In the genomic region with DNA sequence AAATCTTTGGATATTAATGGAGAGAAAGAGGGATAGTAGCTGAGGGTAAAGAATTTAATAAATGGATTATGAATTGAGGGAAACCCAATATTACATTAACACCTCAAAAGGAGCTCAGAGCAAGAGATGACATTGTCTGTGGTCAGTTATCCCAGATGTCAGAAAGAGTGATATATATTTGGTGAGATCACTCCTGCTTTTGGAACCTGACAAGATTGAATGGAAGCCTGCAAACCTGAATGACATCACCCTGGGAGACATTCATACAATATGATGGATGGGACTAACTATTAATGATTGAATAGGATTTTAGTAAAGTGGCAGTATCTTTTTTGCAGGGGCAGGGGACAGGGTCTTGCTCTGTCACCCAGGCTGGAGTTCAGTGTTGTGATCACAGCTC, we compare ENCODE assay signal across 12 cellular contexts. TPM values are rescaled to one million over a fixed set of nuclear protein-coding genes. Genes with fewer than 3 reads are reported as not detected.
"Had no signal": no experiment of that assay in that cellular context is flagged by ENCODE, and none has a peak within 500 bp of the region (broad histone marks: within the 10 kb centered on the region; RNA-seq: fewer than 3 reads in every experiment).

No MANE protein-coding gene starts in this region.

- FAIRE-seq: H1, H54 had no signal

- H3K27ac ChIP-seq: GM23248 had no signal

- H3K4me1 ChIP-seq: HAP-1 had no signal

- H3K4me2 ChIP-seq: GM23338 had no signal

- DNase-seq: GM23248, GOT3, H7, H9, HCEC 1CT, HFFc6 had no signal

- H3K9ac ChIP-seq: GM23248 had no signal

- H2AFZ ChIP-seq: GM23248, GM23338 had no signal

- H3K4me3 ChIP-seq: GM23248, GM23338, HAP-1 had no signal

- H3K36me3 ChIP-seq: HAP-1 had no signal

- ATAC-seq: GM23338, HCT116 had no signal

RNA-seq across cellular contexts. Expression of gene FGR, which starts 43.8 kb away (rescaled TPM):
- total RNA-seq: GM23248, H4, H9, HFFc6 had no signal
- polyA plus RNA-seq: GM23248 had no signal
